Comparison of ENCODE assay signal across 8 cellular contexts in genomic region chr5:138354926-138355378, GRCh38. TPM values are rescaled to one million over a fixed set of nuclear protein-coding genes. Genes with fewer than 3 reads are reported as not detected.
A peak's percentile ranks its signal among the peaks of the same experiment; 100 is the strongest.
DNase-seq lines count a peak whose midpoint lies in the region; ATAC-seq and TF ChIP-seq lines count a peak whose summit lies in the region.

No MANE protein-coding gene starts in this region.

- peak overlapping the region; percentile 98 for H3K4me3 ChIP-seq in OCI-LY1 (ENCODE audit: low read depth, low read length, poor library complexity, severe bottlenecking)
- peak overlapping the region; percentile 87 for H3K4me3 ChIP-seq in retinal pigment epithelial cell (ENCODE audit: low read length)

- H3K4me2 ChIP-seq in OCI-LY1 (ENCODE audit: low read length), result peak overlapping the region; percentile 95

- TF ChIP-seq CTCF in GM10266 (IDR thresholded peaks at IDR 0.05; ENCODE audit: control insufficient read depth, insufficient read depth, low read depth, missing control alignments) (peak; percentile 6), OCI-LY1 (IDR thresholded peaks at IDR 0.05; ENCODE audit: low read length) (peak; percentile 25; the same call in 1 of the 2 replicates), foreskin keratinocyte (conservative IDR thresholded peaks at IDR 0.05) (peak; percentile 50), retinal pigment epithelial cell (conservative IDR thresholded peaks at IDR 0.05; ENCODE audit: low read depth, low read length) (peak; percentile 31)

- no peaks in the 10 kb centered on the region for H3K27me3 Mint-ChIP-seq in activated T-helper 2 cell treated with anti-CD3 and anti-CD28 coated beads, Interferon-gamma antibody, Interleukin-2, Interleukin-4, amounts not matched to agents 10 μg/mL and 5 μg/mL and 100 μg/mL, durations not matched to agents 14 hours and 24 hours and 36 hours (ENCODE audit: low read depth)

- intact Hi-C loops in activated T-helper 2 cell treated with anti-CD3 and anti-CD28 coated beads, Interferon-gamma antibody, Interleukin-2, Interleukin-4, amounts not matched to agents 10 μg/mL and 5 μg/mL and 100 μg/mL, durations not matched to agents 14 hours and 24 hours and 36 hours (cut with micrococcal nuclease), result loop anchor here (1.0 to 5.0 kb wide), 2 partner anchors 175 to 187 kb away; partner anchors contain the start of gene ETF1

- H4K20me1 ChIP-seq in OCI-LY1 (ENCODE audit: insufficient read depth, low read length), result no peaks in the 10 kb centered on the region

- no peaks in the 10 kb centered on the region for H3K9me3 ChIP-seq in OCI-LY1 (ENCODE audit: low read length)

- peak overlapping the region; percentile 82 for H3K27ac Mint-ChIP-seq in activated T-helper 2 cell treated with anti-CD3 and anti-CD28 coated beads, Interferon-gamma antibody, Interleukin-2, Interleukin-4, amounts not matched to agents 10 μg/mL and 5 μg/mL and 100 μg/mL, durations not matched to agents 14 hours and 24 hours and 36 hours

- peaks cover 67% of the 10 kb centered on the region for H3K79me2 ChIP-seq in OCI-LY1 (ENCODE audit: insufficient read depth, low read length)

- H3F3A ChIP-seq in OCI-LY1 (ENCODE audit: insufficient read depth, low read length), result peaks cover 3% of the 10 kb centered on the region; the same call in 1 of the 2 replicates

- DNase-seq in GM10266 (ENCODE audit: extremely low spot score) (peak; percentile 71), foreskin keratinocyte (peak in 1 of 2 donors; percentile 76), retinal pigment epithelial cell (ENCODE audit: low read depth) (peak; percentile 66), NCI-H2107 treated with DMSO at 0.1 percent for 48 hours (lab: John Stamatoyannopoulos, UW; ENCODE audit: unreplicated experiment) (no peak), NCI-H1105 treated with DMSO at 0.1 percent for 48 hours (lab: John Stamatoyannopoulos, UW) (no peak)
- DNase-seq in activated T-helper 2 cell treated with anti-CD3 and anti-CD28 coated beads, Interferon-gamma antibody, Interleukin-2, Interleukin-4, amounts not matched to agents 10 μg/mL and 5 μg/mL and 100 μg/mL, durations not matched to agents 14 hours and 24 hours and 36 hours (ENCODE audit: low spot score), result peak; percentile 47

- peak; percentile 29 for ATAC-seq in HG02642 (IDR thresholded peaks at IDR 0.05; ENCODE audit: poor library complexity, unreplicated experiment)
- ATAC-seq in foreskin keratinocyte, result peak; percentile 58

- H3K9me2 ChIP-seq in OCI-LY1 (ENCODE audit: low read depth, low read length), result no peaks in the 10 kb centered on the region

- H3K4me1 Mint-ChIP-seq in activated T-helper 2 cell treated with anti-CD3 and anti-CD28 coated beads, Interferon-gamma antibody, Interleukin-2, Interleukin-4, amounts not matched to agents 10 μg/mL and 5 μg/mL and 100 μg/mL, durations not matched to agents 14 hours and 24 hours and 36 hours (ENCODE audit: low read depth), result peaks cover 36% of the 10 kb centered on the region

- peaks cover 31% of the 10 kb centered on the region for H3K36me3 Mint-ChIP-seq in activated T-helper 2 cell treated with anti-CD3 and anti-CD28 coated beads, Interferon-gamma antibody, Interleukin-2, Interleukin-4, amounts not matched to agents 10 μg/mL and 5 μg/mL and 100 μg/mL, durations not matched to agents 14 hours and 24 hours and 36 hours (ENCODE audit: low read depth)

- peaks cover 11% of the 10 kb centered on the region for H3K36me3 ChIP-seq in OCI-LY1 (ENCODE audit: insufficient read depth, low read length)

- peaks cover 7% of the 10 kb centered on the region for H3K9me3 Mint-ChIP-seq in activated T-helper 2 cell treated with anti-CD3 and anti-CD28 coated beads, Interferon-gamma antibody, Interleukin-2, Interleukin-4, amounts not matched to agents 10 μg/mL and 5 μg/mL and 100 μg/mL, durations not matched to agents 14 hours and 24 hours and 36 hours

- H3K4me3 Mint-ChIP-seq in activated T-helper 2 cell treated with anti-CD3 and anti-CD28 coated beads, Interferon-gamma antibody, Interleukin-2, Interleukin-4, amounts not matched to agents 10 μg/mL and 5 μg/mL and 100 μg/mL, durations not matched to agents 14 hours and 24 hours and 36 hours (ENCODE audit: low read depth), result peak overlapping the region; percentile 97

- no peaks in the 10 kb centered on the region for H3K27me3 ChIP-seq in OCI-LY1 (ENCODE audit: insufficient read depth, low read length)
- H3K27me3 ChIP-seq in foreskin keratinocyte, result no peaks in the 10 kb centered on the region

- peaks cover 34% of the 10 kb centered on the region for H3K4me1 ChIP-seq in OCI-LY1 (ENCODE audit: insufficient read depth, low read length, severe bottlenecking)
- peaks cover 5% of the 10 kb centered on the region for H3K4me1 ChIP-seq in foreskin keratinocyte

- H2AFZ ChIP-seq in OCI-LY1 (ENCODE audit: low read length), result no peak overlapping the region

- H3K9ac ChIP-seq in OCI-LY1 (ENCODE audit: low read length), result peak overlapping the region; percentile 94; the same call in 1 of the 2 replicates

- H3K27ac ChIP-seq in OCI-LY1 (ENCODE audit: low read depth, low read length, poor library complexity, severe bottlenecking) (peak overlapping the region; percentile 93), foreskin keratinocyte (no peak overlapping the region)

RNA-seq across cellular contexts. Expression of gene KDM3B, which starts 2.5 kb away (rescaled TPM):
- total RNA-seq in activated T-helper 2 cell treated with anti-CD3 and anti-CD28 coated beads, Interferon-gamma antibody, Interleukin-2, Interleukin-4, amounts not matched to agents 10 μg/mL and 5 μg/mL and 100 μg/mL, durations not matched to agents 14 hours and 24 hours and 36 hours, result 52.8 and 54.5 TPM in 2 replicates
- 48.3 and 49.0 TPM in 2 replicates for total RNA-seq in foreskin keratinocyte
- polyA plus RNA-seq in foreskin keratinocyte, result 12.5 and 15.7 TPM in 2 replicates

RNA-seq across cellular contexts. Expression of gene FAM53C, which starts 16.9 kb away (rescaled TPM):
- 24.4 and 26.1 TPM in 2 replicates for total RNA-seq in activated T-helper 2 cell treated with anti-CD3 and anti-CD28 coated beads, Interferon-gamma antibody, Interleukin-2, Interleukin-4, amounts not matched to agents 10 μg/mL and 5 μg/mL and 100 μg/mL, durations not matched to agents 14 hours and 24 hours and 36 hours
- 23.6 and 25.1 TPM in 2 replicates for total RNA-seq in foreskin keratinocyte
- polyA plus RNA-seq in foreskin keratinocyte, result 11.7 and 12.8 TPM in 2 replicates

RNA-seq across cellular contexts. Expression of gene CDC25C, which starts 23.3 kb away (rescaled TPM):
- total RNA-seq in activated T-helper 2 cell treated with anti-CD3 and anti-CD28 coated beads, Interferon-gamma antibody, Interleukin-2, Interleukin-4, amounts not matched to agents 10 μg/mL and 5 μg/mL and 100 μg/mL, durations not matched to agents 14 hours and 24 hours and 36 hours, result 8.4 and 9.0 TPM in 2 replicates
- total RNA-seq in foreskin keratinocyte, result 7.9 and 9.4 TPM in 2 replicates
- 6.9 and 7.8 TPM in 2 replicates for polyA plus RNA-seq in foreskin keratinocyte

Comparison
In these comparisons a context has a peak if more than half of its experiments do, and no peak if none do; other contexts are left out.
1. DNase-seq: peak in GM10266 (single experiment), activated T-helper 2 cell treated with anti-CD3 and anti-CD28 coated beads, Interferon-gamma antibody, Interleukin-2, Interleukin-4, amounts not matched to agents 10 μg/mL and 5 μg/mL and 100 μg/mL, durations not matched to agents 14 hours and 24 hours and 36 hours (single experiment) and retinal pigment epithelial cell (single experiment); none in NCI-H2107 treated with DMSO at 0.1 percent for 48 hours (single experiment) and NCI-H1105 treated with DMSO at 0.1 percent for 48 hours (single experiment).
2. Peak in every context shown above with its lines, with median percentiles within 50 percentile points of each other: CTCF ChIP-seq.